Comparison of ENCODE assay signal across 29 cellular contexts in the genomic region with DNA sequence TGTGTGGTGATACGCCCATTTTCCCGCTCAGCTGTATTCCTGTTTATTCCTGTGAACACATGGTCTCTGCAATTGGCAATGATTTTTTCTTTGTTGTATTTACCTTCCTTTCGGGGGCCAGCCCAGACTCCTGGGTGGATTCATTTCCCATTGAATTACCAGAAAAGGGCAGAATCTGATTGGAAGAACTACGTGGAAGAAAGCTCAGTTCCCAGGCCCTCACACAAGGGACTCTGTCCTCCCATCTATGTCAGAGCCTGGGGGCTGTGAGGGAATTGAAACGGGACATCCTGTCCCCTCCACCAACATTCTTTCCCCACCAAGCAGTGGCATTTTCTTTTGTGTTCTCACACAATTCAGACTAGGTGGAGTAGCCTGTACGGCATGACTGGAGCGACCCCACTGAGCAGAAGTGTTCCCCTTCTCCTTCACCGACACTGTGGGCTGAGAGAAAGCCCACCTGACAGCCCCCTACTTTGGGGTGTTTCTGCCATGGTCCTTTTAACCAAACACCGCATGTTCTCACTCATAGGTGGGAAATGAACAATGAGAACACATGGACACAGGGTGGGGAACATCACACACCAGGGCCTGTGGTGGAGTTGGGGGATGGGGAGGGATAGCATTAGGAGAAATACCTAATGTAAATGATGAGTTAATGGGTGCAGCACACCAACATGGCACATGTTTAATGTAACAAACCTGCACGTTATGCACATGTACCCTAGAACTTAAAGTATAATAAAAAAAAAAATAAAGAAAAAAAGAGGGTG. TPM values are rescaled to one million over a fixed set of nuclear protein-coding genes. Genes with fewer than 3 reads are reported as not detected.
DNase-seq lines count a peak whose midpoint lies in the region; ATAC-seq and TF ChIP-seq lines count a peak whose summit lies in the region.
"Had no signal": no experiment of that assay in that cellular context is flagged by ENCODE, and none has a peak within 500 bp of the region (broad histone marks: within the 10 kb centered on the region; RNA-seq: fewer than 3 reads in every experiment).

No MANE protein-coding gene starts in this region.

- ATAC-seq in effector memory CD8-positive, alpha-beta T cell (replicated peaks), result no peak
- ATAC-seq in mucosa of descending colon, result no peak
- no peak for ATAC-seq in GM21528 (IDR thresholded peaks at IDR 0.05; ENCODE audit: low FRiP score, unreplicated experiment)
- ATAC-seq in left lobe of liver, result no peak
- ATAC-seq: left colon had no signal

- H3K23ac ChIP-seq in neuronal stem cell (ENCODE audit: low read depth, low read length, poor library complexity), result no peak overlapping the region

- H2BK12ac ChIP-seq in neuronal stem cell (ENCODE audit: low read length), result no peak overlapping the region

- no peaks in the 10 kb centered on the region for H3K79me1 ChIP-seq in neuronal stem cell (ENCODE audit: low read depth, low read length)

- H3K36me3 ChIP-seq in right atrium auricular region, result no peaks in the 10 kb centered on the region
- no peaks in the 10 kb centered on the region for H3K36me3 ChIP-seq in neuronal stem cell (replicated peaks in 1 of 2; ENCODE audit: control insufficient read depth in 2 of 2, insufficient read depth in 2 of 2, low read length in 2 of 2)
- H3K36me3 ChIP-seq in thyroid gland, result no peaks in the 10 kb centered on the region
- no peaks in the 10 kb centered on the region for H3K36me3 ChIP-seq in mucosa of descending colon (ENCODE audit: low read depth)
- H3K36me3 ChIP-seq: Peyer's patch had no signal

- no peaks in the 10 kb centered on the region for H3K9me3 Mint-ChIP-seq in effector memory CD8-positive, alpha-beta T cell
- H3K9me3 Mint-ChIP-seq: mesothelial cell of epicardium had no signal

- no peaks in the 10 kb centered on the region for H3K27me3 Mint-ChIP-seq in effector memory CD8-positive, alpha-beta T cell

- no peak for TF ChIP-seq CTCF in right atrium auricular region (IDR thresholded peaks at IDR 0.05)
- no peak for TF ChIP-seq CTCF in thyroid gland (IDR thresholded peaks at IDR 0.05)
- no peak for TF ChIP-seq CTCF in mucosa of descending colon (IDR thresholded peaks at IDR 0.05)

- H4K8ac ChIP-seq in neuronal stem cell (ENCODE audit: low read depth, low read length), result no peak overlapping the region

- no peak overlapping the region for H3K4ac ChIP-seq in neuronal stem cell (ENCODE audit: low read length)

- no peaks in the 10 kb centered on the region for H3K9me3 ChIP-seq in right atrium auricular region
- H3K9me3 ChIP-seq in neuronal stem cell (replicated peaks in 1 of 2; ENCODE audit: control insufficient read depth in 2 of 2, insufficient read depth in 1 of 2, low read depth in 1 of 2, low read length in 2 of 2), result no peaks in the 10 kb centered on the region
- no peaks in the 10 kb centered on the region for H3K9me3 ChIP-seq in thyroid gland
- H3K9me3 ChIP-seq in mucosa of descending colon, result no peaks in the 10 kb centered on the region
- H3K9me3 ChIP-seq: Peyer's patch had no signal

- peak overlapping the region; percentile 21 to 34 for H3K4me3 Mint-ChIP-seq in effector memory CD8-positive, alpha-beta T cell
- H3K4me3 Mint-ChIP-seq: activated naive CD8-positive, alpha-beta T cell; mesothelial cell of epicardium; stimulated activated naive CD8-positive, alpha-beta T cell treated with anti-CD3 and anti-CD28 coated beads, Interleukin-15, Interleukin-2, amounts not matched to agents 100 ng/mL and 50 ng/mL, for 24 hours had no signal

- H3K36me3 Mint-ChIP-seq in effector memory CD8-positive, alpha-beta T cell (ENCODE audit: insufficient read depth), result no peaks in the 10 kb centered on the region
- H3K36me3 Mint-ChIP-seq: activated naive CD8-positive, alpha-beta T cell; mesothelial cell of epicardium; naive B cell had no signal

- H4K91ac ChIP-seq in neuronal stem cell (ENCODE audit: low read depth, low read length, poor library complexity), result no peak overlapping the region

- intact Hi-C loops in thyroid gland (cut with DNase I) (no loop called here), mucosa of descending colon (cut with DNase I, micrococcal nuclease) (no loop called here)

- H2AK5ac ChIP-seq in neuronal stem cell (ENCODE audit: low read depth, low read length), result no peak overlapping the region

- no peak for DNase-seq in effector memory CD8-positive, alpha-beta T cell
- DNase-seq in right atrium auricular region (ENCODE audit: low spot score), result no peak
- no peak for DNase-seq in neuronal stem cell (ENCODE audit: low spot score)
- no peak for DNase-seq in thyroid gland
- DNase-seq in mucosa of descending colon, result no peak
- no peak for DNase-seq in left lobe of liver (ENCODE audit: low spot score)
- DNase-seq: activated CD4-positive, alpha-beta T cell treated with anti-CD3 and anti-CD28 coated beads for 4 hours; activated CD8-positive, alpha-beta memory T cell treated with anti-CD3 and anti-CD28 coated beads for 24 hours; activated T-cell treated with anti-CD3 and anti-CD28 coated beads for 4 hours; HCEC 1CT; hypothalamus; Kasumi-1; left colon; naive B cell; NCI-H1436; NCI-H774; occipital lobe; Peyer's patch; SIG-M5 had no signal

- peaks cover 13 to 22% of the 10 kb centered on the region in 2 donors for H3K4me1 Mint-ChIP-seq in effector memory CD8-positive, alpha-beta T cell (ENCODE audit: low read depth in 2 of 2)

- H3K4me1 ChIP-seq in right atrium auricular region, result peaks cover 0 to 9% of the 10 kb centered on the region in 2 donors
- H3K4me1 ChIP-seq in neuronal stem cell (ENCODE audit: control insufficient read depth in 2 of 2, insufficient read depth in 1 of 2, low read depth in 1 of 2, low read length in 2 of 2), result peaks cover 3% of the 10 kb centered on the region in 2 donors
- no peaks in the 10 kb centered on the region for H3K4me1 ChIP-seq in thyroid gland
- no peaks in the 10 kb centered on the region for H3K4me1 ChIP-seq in mucosa of descending colon (ENCODE audit: low read depth)
- H3K4me1 ChIP-seq: Peyer's patch had no signal

- peak overlapping the region; percentile 72 for H2AFZ ChIP-seq in neuronal stem cell (ENCODE audit: low read length)

- H3K14ac ChIP-seq in neuronal stem cell (ENCODE audit: low read length), result no peak overlapping the region

- H3K4me3 ChIP-seq in right atrium auricular region (no peak overlapping the region), neuronal stem cell (ENCODE audit: low read length in 2 of 2) (no peak overlapping the region), thyroid gland (replicated peaks in 1 of 3) (no peak overlapping the region), mucosa of descending colon (no peak overlapping the region)
- H3K4me3 ChIP-seq: Peyer's patch, skin epidermis had no signal

- H3K27ac Mint-ChIP-seq in effector memory CD8-positive, alpha-beta T cell, result peak overlapping the region; percentile 55 to 61
- H3K27ac Mint-ChIP-seq: activated naive CD8-positive, alpha-beta T cell; mesothelial cell of epicardium; stimulated activated naive CD8-positive, alpha-beta T cell treated with anti-CD3 and anti-CD28 coated beads, Interleukin-15, Interleukin-2, amounts not matched to agents 100 ng/mL and 50 ng/mL, for 24 hours had no signal

- H2BK15ac ChIP-seq in neuronal stem cell (ENCODE audit: low read length), result no peak overlapping the region

- H2BK5ac ChIP-seq in neuronal stem cell (ENCODE audit: low read length), result no peak overlapping the region

- no peak overlapping the region for H3K18ac ChIP-seq in neuronal stem cell (ENCODE audit: low read length)

- H3K27ac ChIP-seq in right atrium auricular region (peak overlapping the region; percentile 48 to 49), neuronal stem cell (replicated peaks; ENCODE audit: low read length) (no peak overlapping the region), thyroid gland (peak overlapping the region in 2 of 3 donors; percentile 28 to 45)

- H2BK120ac ChIP-seq in neuronal stem cell (ENCODE audit: low read depth, low read length), result no peak overlapping the region

- H3K27me3 ChIP-seq in right atrium auricular region (no peaks in the 10 kb centered on the region), neuronal stem cell (ENCODE audit: control insufficient read depth in 3 of 3, insufficient read depth in 3 of 3, low read depth in 1 of 3, low read length in 3 of 3) (peaks cover 0 to 5% (median 0%) of the 10 kb centered on the region in 3 experiments), thyroid gland (no peaks in the 10 kb centered on the region)
- H3K27me3 ChIP-seq: Peyer's patch had no signal

- no CpG with 5 or more reads among the region's 10 CpGs for WGBS in neuronal stem cell (ENCODE audit: extremely low coverage in 2 of 2, insufficient read length in 2 of 2, insufficient replicate concordance in 1 of 2), 2 donors
- WGBS in thyroid gland, 2 donors, result 75 to 76% methylated on average over 10 of the region's 10 CpGs

- no peak overlapping the region for H3K9ac ChIP-seq in neuronal stem cell (ENCODE audit: low read depth, low read length, poor library complexity)

- no peak for TF ChIP-seq POLR2A in thyroid gland (IDR thresholded peaks at IDR 0.05)

- no peak overlapping the region for H3K4me2 ChIP-seq in neuronal stem cell (ENCODE audit: insufficient read depth, low read length, poor library complexity, severe bottlenecking)

RNA-seq across cellular contexts. Expression of gene RFTN1, which starts 32.1 kb away (rescaled TPM):
- total RNA-seq in right atrium auricular region, result 10 to 100 TPM; 15.9 to 33.6 TPM
- 0.78 TPM for polyA plus RNA-seq in neuronal stem cell (2013, experiment 1 of 2)
- polyA plus RNA-seq in neuronal stem cell (2013, experiment 2 of 2), result 0.76 TPM
- total RNA-seq in thyroid gland, result 100 to 1,000 TPM; 110 to 239 (median 153) TPM
- total RNA-seq in mucosa of descending colon, result 10 to 100 TPM in 1 of 3 donors, 1 to 10 TPM in 2; 6.9 to 12.6 (median 9.7) TPM
- total RNA-seq in left lobe of liver, result 20.9 TPM

RNA-seq across cellular contexts. Expression of gene DAZL, which starts 59.6 kb away (rescaled TPM):
- total RNA-seq in right atrium auricular region, result not detected
- polyA plus RNA-seq in neuronal stem cell (2013, experiment 1 of 2), result 0.07 TPM
- polyA plus RNA-seq in neuronal stem cell (2013, experiment 2 of 2), result not detected
- under 1 TPM in 1 of 4 donors, not detected in 3; 0.27 TPM for total RNA-seq in thyroid gland
- total RNA-seq in mucosa of descending colon, result under 1 TPM in 1 of 3 donors, not detected in 2; 0.22 TPM
- total RNA-seq in left lobe of liver, result not detected
- total RNA-seq: chondrocyte, endothelial cell of umbilical vein, fibroblast of lung, left colon, mesothelial cell of epicardium, occipital lobe, Peyer's patch had no signal
- polyA plus RNA-seq: AG04450, BJ, endothelial cell of umbilical vein had no signal
